In genomic region chrX:106952988-106953387, GRCh38 we compare ENCODE assay signal across 2 cellular contexts.
TF ChIP-seq lines count a peak whose summit lies in the region.

No MANE protein-coding gene starts in this region.

TF ChIP-seq in K562, 482 proteins besides CTCF, POLR2A, EP300 and RAD21:
- TF ChIP-seq, protein P1, sequence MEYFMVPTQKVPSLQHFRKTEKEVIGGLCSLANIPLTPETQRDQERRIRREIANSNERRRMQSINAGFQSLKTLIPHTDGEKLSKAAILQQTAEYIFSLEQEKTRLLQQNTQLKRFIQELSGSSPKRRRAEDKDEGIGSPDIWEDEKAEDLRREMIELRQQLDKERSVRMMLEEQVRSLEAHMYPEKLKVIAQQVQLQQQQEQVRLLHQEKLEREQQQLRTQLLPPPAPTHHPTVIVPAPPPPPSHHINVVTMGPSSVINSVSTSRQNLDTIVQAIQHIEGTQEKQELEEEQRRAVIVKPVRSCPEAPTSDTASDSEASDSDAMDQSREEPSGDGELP (CRISPR knock-in tag; IDR thresholded peaks at IDR 0.05; ENCODE audit: borderline replicate concordance), result no peak
- TF ChIP-seq IRF2 (CRISPR knock-in tag; IDR thresholded peaks at IDR 0.05) (no peak), ZNF395 (CRISPR knock-in tag; IDR thresholded peaks at IDR 0.05) (no peak), KAT8 (IDR thresholded peaks at IDR 0.05; ENCODE audit: low read depth) (no peak), NUFIP1 (IDR thresholded peaks at IDR 0.05; ENCODE audit: partially characterized antibody) (no peak), TSC22D4 (tag; IDR thresholded peaks at IDR 0.05) (no peak)

TF ChIP-seq in HepG2, 621 proteins besides CTCF, POLR2A, EP300 and RAD21:
- 0 out of 2 replicates have a peak, but pooled peaks have one; percentile 2 for TF ChIP-seq SMC3 (IDR thresholded peaks at IDR 0.05; ENCODE audit: low read length)
- peak; percentile 25 for TF ChIP-seq STAG1 (CRISPR knock-in tag; IDR thresholded peaks at IDR 0.05)
- no peak for TF ChIP-seq BRD4 (CRISPR knock-in tag; IDR thresholded peaks at IDR 0.05)
